Comparison of ENCODE assay signal across 10 cellular contexts in genomic region chr6:15401769-15402250, GRCh38.
DNase-seq lines count a peak whose midpoint lies in the region; ATAC-seq and TF ChIP-seq lines count a peak whose summit lies in the region.
"Had no signal": no experiment of that assay in that cellular context is flagged by ENCODE, and none has a peak within 500 bp of the region (broad histone marks: within the 10 kb centered on the region; RNA-seq: fewer than 3 reads in every experiment).

No MANE protein-coding gene starts in this region.

- H3K27me3 ChIP-seq in CD4-positive, alpha-beta memory T cell (ENCODE audit: insufficient read depth, low read length), result no peaks in the 10 kb centered on the region

- no peak for DNase-seq in activated T-cell treated with anti-CD3 and anti-CD28 coated beads, Interleukin-2, amount 50 U/mL, for 24 hours
- DNase-seq in activated T-cell treated with anti-CD3 and anti-CD28 coated beads, Interleukin-2, amount 50 U/mL, for 1 hour, result no peak
- DNase-seq in glutamatergic neuron, result no peak
- no peak for DNase-seq in GOT3 (lab: John Stamatoyannopoulos, UW)
- DNase-seq in CD4-positive, alpha-beta memory T cell, result no peak
- DNase-seq: NCI-H226 had no signal

- H3K27me3 Mint-ChIP-seq in activated T-cell treated with anti-CD3 and anti-CD28 coated beads, Interleukin-2, amount 50 U/mL, for 24 hours, result no peaks in the 10 kb centered on the region
- H3K27me3 Mint-ChIP-seq in glutamatergic neuron (ENCODE audit: unreplicated experiment), result peaks cover 8% of the 10 kb centered on the region
- H3K27me3 Mint-ChIP-seq in stimulated activated memory B cell treated with anti-CD40 and anti-IgM and Interleukin-4, amounts not matched to agents 10 μg/mL and 1 μg/mL and 100 μg/mL, for 72 hours, result no peaks in the 10 kb centered on the region
- H3K27me3 Mint-ChIP-seq in CD4-positive, alpha-beta memory T cell, result no peaks in the 10 kb centered on the region

- H3K27ac Mint-ChIP-seq in activated T-cell treated with anti-CD3 and anti-CD28 coated beads, Interleukin-2, amount 50 U/mL, for 24 hours, result peak overlapping the region; percentile 57
- H3K27ac Mint-ChIP-seq in glutamatergic neuron (ENCODE audit: unreplicated experiment), result no peak overlapping the region
- H3K27ac Mint-ChIP-seq in stimulated activated memory B cell treated with anti-CD40 and anti-IgM and Interleukin-4, amounts not matched to agents 10 μg/mL and 1 μg/mL and 100 μg/mL, for 72 hours, result peak overlapping the region; percentile 57
- peak overlapping the region in 2 of 7 donors; percentile 0 to 12 for H3K27ac Mint-ChIP-seq in CD4-positive, alpha-beta memory T cell

- TF ChIP-seq CTCF in VCaP (conservative IDR thresholded peaks at IDR 0.05), result no peak
- no peak for TF ChIP-seq CTCF in glutamatergic neuron (IDR thresholded peaks at IDR 0.05; ENCODE audit: partially characterized antibody, unreplicated experiment)

- H3K27ac ChIP-seq in VCaP, result peak overlapping the region; percentile 60
- no peak overlapping the region for H3K27ac ChIP-seq in CD4-positive, alpha-beta memory T cell (ENCODE audit: low read depth, low read length)
- H3K27ac ChIP-seq: coronary artery had no signal

- no peak overlapping the region for H3K4me3 Mint-ChIP-seq in activated T-cell treated with anti-CD3 and anti-CD28 coated beads, Interleukin-2, amount 50 U/mL, for 24 hours
- peak overlapping the region; percentile 90 for H3K4me3 Mint-ChIP-seq in glutamatergic neuron (ENCODE audit: unreplicated experiment)
- H3K4me3 Mint-ChIP-seq in stimulated activated memory B cell treated with anti-CD40 and anti-IgM and Interleukin-4, amounts not matched to agents 10 μg/mL and 1 μg/mL and 100 μg/mL, for 72 hours, result no peak overlapping the region
- peak overlapping the region in 1 of 8 donors; percentile 17 for H3K4me3 Mint-ChIP-seq in CD4-positive, alpha-beta memory T cell

- no peak for ATAC-seq in stimulated activated memory B cell treated with anti-CD40 and anti-IgM and Interleukin-4, amounts not matched to agents 10 μg/mL and 1 μg/mL and 100 μg/mL, for 72 hours
- ATAC-seq in HG02759 (IDR thresholded peaks at IDR 0.05; ENCODE audit: unreplicated experiment), result no peak

- CTCF ChIA-PET in CD4-positive, alpha-beta memory T cell (lab: Charles Lee; ENCODE audit: partially characterized antibody), result interaction anchor here (1.2 kb wide), 1 partner anchor 9 kb away, joined by 3 read pairs; no protein-coding TSS in a partner anchor

- peaks cover 2% of the 10 kb centered on the region for H3K36me3 Mint-ChIP-seq in activated T-cell treated with anti-CD3 and anti-CD28 coated beads, Interleukin-2, amount 50 U/mL, for 24 hours (ENCODE audit: low read depth)
- no peaks in the 10 kb centered on the region for H3K36me3 Mint-ChIP-seq in glutamatergic neuron (ENCODE audit: unreplicated experiment)
- H3K36me3 Mint-ChIP-seq in stimulated activated memory B cell treated with anti-CD40 and anti-IgM and Interleukin-4, amounts not matched to agents 10 μg/mL and 1 μg/mL and 100 μg/mL, for 72 hours, result no peaks in the 10 kb centered on the region
- H3K36me3 Mint-ChIP-seq in CD4-positive, alpha-beta memory T cell, result no peaks in the 10 kb centered on the region

- H3K4me1 Mint-ChIP-seq in activated T-cell treated with anti-CD3 and anti-CD28 coated beads, Interleukin-2, amount 50 U/mL, for 24 hours (ENCODE audit: low read depth), result peaks cover 94% of the 10 kb centered on the region
- peaks cover 70% of the 10 kb centered on the region for H3K4me1 Mint-ChIP-seq in glutamatergic neuron (ENCODE audit: low read depth, unreplicated experiment)
- peaks cover 81% of the 10 kb centered on the region for H3K4me1 Mint-ChIP-seq in stimulated activated memory B cell treated with anti-CD40 and anti-IgM and Interleukin-4, amounts not matched to agents 10 μg/mL and 1 μg/mL and 100 μg/mL, for 72 hours
- peaks cover 64 to 90% (median 77%) of the 10 kb centered on the region in 4 donors for H3K4me1 Mint-ChIP-seq in CD4-positive, alpha-beta memory T cell

- H3K9me3 ChIP-seq in CD4-positive, alpha-beta memory T cell (ENCODE audit: control insufficient read depth in 1 of 2, low read length in 2 of 2), result no peaks in the 10 kb centered on the region

- no peaks in the 10 kb centered on the region for H3K36me3 ChIP-seq in CD4-positive, alpha-beta memory T cell (ENCODE audit: insufficient read depth, low read length)

- intact Hi-C loops in CD4-positive, alpha-beta memory T cell (cut with micrococcal nuclease), result no loop called here

- H3K4me3 ChIP-seq in CD4-positive, alpha-beta memory T cell (ENCODE audit: low read length in 2 of 2), result no peak overlapping the region
- H3K4me3 ChIP-seq: coronary artery had no signal

- H3K4me1 ChIP-seq in CD4-positive, alpha-beta memory T cell (ENCODE audit: insufficient read depth, low read length), result peaks cover 79% of the 10 kb centered on the region

- H3K9me3 Mint-ChIP-seq in activated T-cell treated with anti-CD3 and anti-CD28 coated beads, Interleukin-2, amount 50 U/mL, for 24 hours, result no peaks in the 10 kb centered on the region
- H3K9me3 Mint-ChIP-seq in glutamatergic neuron (ENCODE audit: unreplicated experiment), result peaks cover 8% of the 10 kb centered on the region
- H3K9me3 Mint-ChIP-seq in stimulated activated memory B cell treated with anti-CD40 and anti-IgM and Interleukin-4, amounts not matched to agents 10 μg/mL and 1 μg/mL and 100 μg/mL, for 72 hours, result no peaks in the 10 kb centered on the region
- peaks cover 0 to 1% (median 0%) of the 10 kb centered on the region in 8 donors for H3K9me3 Mint-ChIP-seq in CD4-positive, alpha-beta memory T cell

- POLR2A ChIA-PET in CD4-positive, alpha-beta memory T cell (lab: Charles Lee; ENCODE audit: partially characterized antibody), result interaction anchor here (0.7 to 1.2 kb wide), 2 partner anchors 10 to 931 kb away, joined by 3 read pairs; no protein-coding TSS in a partner anchor
